Comparison of ENCODE assay signal across 8 cellular contexts in genomic region chr17:32445075-32445427, GRCh38. TPM values are rescaled to one million over a fixed set of nuclear protein-coding genes. Genes with fewer than 3 reads are reported as not detected.
A peak's percentile ranks its signal among the peaks of the same experiment; 100 is the strongest.
DNase-seq lines count a peak whose midpoint lies in the region; TF ChIP-seq lines count a peak whose summit lies in the region.

No MANE protein-coding gene starts in this region.

- H3K36me3 ChIP-seq in Caco-2 (ENCODE audit: control insufficient read depth, insufficient read depth, low read length) (no peaks in the 10 kb centered on the region; the same call in 1 of the 2 replicates), HAP-1 (replicated peaks) (peaks cover 30% of the 10 kb centered on the region), PC-9 (ENCODE audit: low read depth) (peaks cover 42% of the 10 kb centered on the region), iPS-15b (ENCODE audit: control insufficient read depth, insufficient read depth, low read length) (peaks cover 5% of the 10 kb centered on the region), skeletal muscle tissue (ENCODE audit: control insufficient read depth in 3 of 3, insufficient read depth in 3 of 3, low read length in 3 of 3) (peaks cover 13 to 26% (median 21%) of the 10 kb centered on the region in 3 donors)

- H3K4me3 ChIP-seq in Caco-2 (ENCODE audit: low read depth, low read length) = peak overlapping the region; percentile 93
- H3K4me3 ChIP-seq in HAP-1 = peak overlapping the region; percentile 98
- peak overlapping the region; percentile 99 for H3K4me3 ChIP-seq in PC-9
- peak overlapping the region; percentile 87 for H3K4me3 ChIP-seq in iPS-15b (ENCODE audit: low read depth, low read length)
- H3K4me3 ChIP-seq in skeletal muscle tissue (ENCODE audit: low read length in 3 of 3) = peak overlapping the region; percentile 76 to 95 (median 88)

- H3K27me3 ChIP-seq in Caco-2 (replicated peaks; ENCODE audit: control insufficient read depth, insufficient read depth, low read length) (no peaks in the 10 kb centered on the region), HAP-1 (ENCODE audit: low read depth) (no peaks in the 10 kb centered on the region), PC-9 (ENCODE audit: insufficient read depth, low read depth) (no peaks in the 10 kb centered on the region), iPS-15b (ENCODE audit: control insufficient read depth, insufficient read depth, low read length) (peaks cover 7% of the 10 kb centered on the region), skeletal muscle tissue (ENCODE audit: control insufficient read depth in 3 of 3, insufficient read depth in 3 of 3, low read length in 3 of 3) (no peaks in the 10 kb centered on the region)

- peaks cover 7% of the 10 kb centered on the region; the same call in 1 of the 2 replicates for H3F3A ChIP-seq in PC-9 (ENCODE audit: insufficient read depth, low read depth)

- peak; percentile 55 to 59 for DNase-seq in Caco-2
- peak; percentile 29 to 50 for DNase-seq in HAP-1 (ENCODE audit: low spot score in 2 of 2)
- peak; percentile 48 to 61 for DNase-seq in PC-9
- DNase-seq in NCI-H1048 (lab: John Stamatoyannopoulos, UW) = no peak
- no peak for DNase-seq in NCI-H446 treated with DMSO at 0.1 percent for 48 hours (lab: John Stamatoyannopoulos, UW)

- peak overlapping the region; percentile 72 for H3K9ac ChIP-seq in iPS-15b (ENCODE audit: low read depth, low read length)
- peak overlapping the region; percentile 94 to 99 (median 94) for H3K9ac ChIP-seq in skeletal muscle tissue (ENCODE audit: low read depth in 1 of 3, low read length in 3 of 3)

- no peak for TF ChIP-seq CTCF in Caco-2 (IDR thresholded peaks at IDR 0.05; ENCODE audit: insufficient read depth in 1 of 2, low read depth in 1 of 2, low read length in 1 of 2, severe bottlenecking in 1 of 2, unreplicated experiment in 1 of 2)
- no peak for TF ChIP-seq CTCF in PC-9 (conservative IDR thresholded peaks at IDR 0.05)

- CTCF ChIA-PET in Caco-2 (lab: Charles Lee) = interaction anchor here (1.1 to 1.8 kb wide), 4 partner anchors 44 to 192 kb away, joined by 3 to 7 read pairs (median 5); no protein-coding TSS in a partner anchor
- CTCF ChIA-PET in PC-9 (lab: Charles Lee) = no interaction called here

- H3K36me3 Mint-ChIP-seq in Caco-2 (ENCODE audit: insufficient read depth, unreplicated experiment) = peaks cover 57% of the 10 kb centered on the region

- POLR2A ChIA-PET in Caco-2 (lab: Charles Lee) = interaction anchor here (0.6 to 1.5 kb wide), 6 partner anchors 13 to 103 kb away, joined by 3 to 18 read pairs (median 4); partner anchors contain the start of gene CDK5R1
- POLR2A ChIA-PET in PC-9 (lab: Charles Lee; ENCODE audit: unreplicated experiment) = interaction anchor here (0.5 to 0.7 kb wide), 2 partner anchors 74 to 235 kb away, joined by 5 to 13 read pairs; no protein-coding TSS in a partner anchor

- H3K4me1 Mint-ChIP-seq in Caco-2 (ENCODE audit: low read depth, unreplicated experiment) = peaks cover 22% of the 10 kb centered on the region

- H3K79me2 ChIP-seq in PC-9 (ENCODE audit: low read depth) = peaks cover 57% of the 10 kb centered on the region

- intact Hi-C loops in Caco-2 (cut with micrococcal nuclease; ENCODE audit: unreplicated experiment) (no loop called here), PC-9 (cut with micrococcal nuclease; ENCODE audit: unreplicated experiment) (loop anchor here (10.0 kb wide), 1 partner anchor 430 kb away; the partner anchor contains the start of gene MYO1D)

- H3K9me3 Mint-ChIP-seq in Caco-2 (ENCODE audit: unreplicated experiment) = no peaks in the 10 kb centered on the region

- H3K27ac ChIP-seq in PC-9 = peak overlapping the region; percentile 76
- peak overlapping the region; percentile 76 for H3K27ac ChIP-seq in angular gyrus (ENCODE audit: low read depth, low read length)
- peak overlapping the region; percentile 95 for H3K27ac ChIP-seq in skeletal muscle tissue (ENCODE audit: low read depth, low read length)

- H3K4me1 ChIP-seq in Caco-2 (peaks cover 20% of the 10 kb centered on the region), HAP-1 (peaks cover 16% of the 10 kb centered on the region), PC-9 (replicated peaks; ENCODE audit: insufficient read depth) (peaks cover 24% of the 10 kb centered on the region), iPS-15b (ENCODE audit: control insufficient read depth, insufficient read depth, low read length) (peaks cover 2% of the 10 kb centered on the region), skeletal muscle tissue (ENCODE audit: control insufficient read depth in 3 of 3, insufficient read depth in 3 of 3, low read length in 3 of 3) (peaks cover 19 to 22% (median 19%) of the 10 kb centered on the region in 3 donors)

- no peaks in the 10 kb centered on the region for H3K9me2 ChIP-seq in PC-9 (ENCODE audit: insufficient read depth)

- H3K4me3 Mint-ChIP-seq in Caco-2 (ENCODE audit: unreplicated experiment) = peak overlapping the region; percentile 75

- BruUV-seq in Caco-2 (replicated peaks; lab: Mats Ljungman, UMichigan) = no TSS peak
- TSS peak; percentile 42 for BruUV-seq in PC-9 (replicated peaks; lab: Mats Ljungman, UMichigan)

- in situ Hi-C loops in HAP-1 (cut with MboI; ENCODE audit: low sequenced_read_pairs) = no loop called here

- H4K20me1 ChIP-seq in PC-9 (ENCODE audit: insufficient read depth) = peaks cover 43% of the 10 kb centered on the region

- H3K27ac Mint-ChIP-seq in Caco-2 (ENCODE audit: unreplicated experiment) = peak overlapping the region; percentile 37

- peak overlapping the region; percentile 72 for H2AFZ ChIP-seq in PC-9

- H3K4me2 ChIP-seq in PC-9 = peak overlapping the region; percentile 100

- H3K9me3 ChIP-seq in Caco-2 (no peaks in the 10 kb centered on the region), HAP-1 (no peaks in the 10 kb centered on the region; the same call in 1 of the 2 replicates), PC-9 (ENCODE audit: insufficient read depth, low read depth) (no peaks in the 10 kb centered on the region), iPS-15b (ENCODE audit: control insufficient read depth, insufficient read depth, low read length) (no peaks in the 10 kb centered on the region), skeletal muscle tissue (ENCODE audit: control insufficient read depth in 3 of 3, low read length in 3 of 3) (no peaks in the 10 kb centered on the region)

- H3K27me3 Mint-ChIP-seq in Caco-2 (ENCODE audit: insufficient read depth, unreplicated experiment) = no peaks in the 10 kb centered on the region

RNA-seq across cellular contexts. Expression of gene PSMD11, which starts 0.7 kb away (rescaled TPM):
- total RNA-seq in Caco-2 (2022) (198 and 208 TPM in 2 replicates), PC-9 (2021) (145 and 149 TPM in 2 replicates), skeletal muscle tissue (73.1 TPM)

RNA-seq across cellular contexts. Expression of gene CDK5R1, which starts 41.7 kb away (rescaled TPM):
- 6.6 and 7.3 TPM in 2 replicates for total RNA-seq in Caco-2 (2022)
- total RNA-seq in PC-9 (2021) = 1.8 and 2.1 TPM in 2 replicates
- total RNA-seq in skeletal muscle tissue = 6.3 TPM

Comparison
In these comparisons a context has a peak if more than half of its experiments do, and no peak if none do; other contexts are left out.
1. DNase-seq: peak in Caco-2 (2 of 2), HAP-1 (2 of 2) and PC-9 (2 of 2); none in NCI-H1048 (single experiment) and NCI-H446 treated with DMSO at 0.1 percent for 48 hours (single experiment).
2. Peak in every context shown above with its lines, with median percentiles within 50 percentile points of each other: H3K4me3 ChIP-seq and H3K27ac ChIP-seq.